In the genomic region with DNA sequence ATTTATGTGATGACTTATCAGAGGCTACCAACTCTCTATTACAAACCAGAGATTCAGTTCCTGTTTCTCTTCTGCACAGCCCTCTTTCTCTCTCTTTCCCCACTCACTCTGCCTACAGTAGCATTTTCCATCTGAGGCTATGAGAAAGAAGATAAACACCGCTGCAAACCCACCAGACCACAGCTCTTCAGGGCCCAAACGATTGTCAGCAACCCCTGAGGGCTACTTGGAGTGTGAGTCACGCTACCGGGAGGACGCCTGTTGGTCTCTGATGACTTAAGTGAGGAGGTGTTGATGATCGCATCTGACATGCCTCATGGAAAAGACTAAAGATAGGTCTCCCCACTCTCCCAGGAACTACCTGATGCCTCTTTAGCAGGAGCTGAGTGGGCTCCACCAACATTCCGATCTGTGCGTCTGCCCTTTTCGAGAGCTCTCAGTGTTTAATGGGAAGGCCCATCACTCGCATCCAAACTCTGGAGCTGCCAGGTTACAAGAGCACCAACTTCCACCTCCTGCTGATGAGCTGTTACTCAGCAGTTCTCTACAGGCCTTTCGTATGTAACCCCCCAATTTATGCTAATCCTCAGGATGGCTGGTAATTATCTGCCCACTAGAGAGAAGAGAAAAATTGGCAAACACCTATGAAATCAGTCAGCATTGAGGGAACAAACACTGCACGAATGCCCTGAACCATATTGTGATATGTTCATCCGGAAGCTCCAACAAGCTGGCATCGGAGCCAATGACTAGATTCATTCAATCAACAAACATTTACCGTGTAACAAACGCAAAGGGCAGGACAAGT, we compare ENCODE assay signal across 1 cellular context.
TF ChIP-seq lines count a peak whose summit lies in the region.

No MANE protein-coding gene starts in this region.

TF ChIP-seq in H1, 55 proteins besides CTCF, POLR2A, EP300 and RAD21:
- TF ChIP-seq TAF7 (optimal IDR thresholded peaks at IDR 0.05; ENCODE audit: borderline replicate concordance, low read depth, low read length) (no peak), BACH1 (IDR thresholded peaks at IDR 0.05; ENCODE audit: low read length) (0 out of 2 replicates have a peak, but pooled peaks have one; percentile 39)
